ENCODE assay signal across 8 cellular contexts in genomic region chr17:77140166-77140877, GRCh38. TPM values are rescaled to one million over a fixed set of nuclear protein-coding genes. Genes with fewer than 3 reads are reported as not detected.
DNase-seq lines count a peak whose midpoint lies in the region; ATAC-seq and TF ChIP-seq lines count a peak whose summit lies in the region.

No MANE protein-coding gene starts in this region.

- peak overlapping the region; percentile 90 for H3K4me2 ChIP-seq in IMR-90 (ENCODE audit: low read depth, low read length)
- H3K4me2 ChIP-seq in OCI-LY7 (ENCODE audit: low read length), result peak overlapping the region; percentile 72

- H3K27ac ChIP-seq in IMR-90 (ENCODE audit: insufficient read depth, low read length) (peak overlapping the region; percentile 93), OCI-LY7 (ENCODE audit: low read depth, low read length, poor library complexity, severe bottlenecking) (peak overlapping the region; percentile 86), mucosa of rectum (ENCODE audit: low read depth in 2 of 2, low read length in 2 of 2) (peak overlapping the region; percentile 91 to 96)

- H4K8ac ChIP-seq in IMR-90 (ENCODE audit: low read depth in 2 of 2, low read length in 2 of 2), result peak overlapping the region; percentile 57 to 91

- 0 out of 2 replicates have a peak, but pooled peaks have one; percentile 3 for TF ChIP-seq RAD21 in IMR-90 (IDR thresholded peaks at IDR 0.05; ENCODE audit: low read length)

- no TSS peak for BruUV-seq in IMR-90 (replicated peaks; lab: Mats Ljungman, UMichigan)
- BruUV-seq in OCI-LY7 (replicated peaks; lab: Mats Ljungman, UMichigan), result no TSS peak

- peak; percentile 84 for TF ChIP-seq POLR2A in IMR-90 (IDR thresholded peaks at IDR 0.05; ENCODE audit: low read depth, low read length)

- H4K5ac ChIP-seq in IMR-90 (ENCODE audit: low read depth, low read length), result peak overlapping the region; percentile 50

- ATAC-seq in GM21528 (IDR thresholded peaks at IDR 0.05; ENCODE audit: low FRiP score, unreplicated experiment) (peak; percentile 82), IMR-90 (ENCODE audit: low read depth) (peak; percentile 97)

- peak overlapping the region; percentile 22 for H2BK120ac ChIP-seq in IMR-90 (ENCODE audit: low read depth, low read length)

- H3K36me3 ChIP-seq in IMR-90 (ENCODE audit: control insufficient read depth, insufficient read depth, low read length), result peaks cover 8% of the 10 kb centered on the region
- H3K36me3 ChIP-seq in OCI-LY7 (ENCODE audit: insufficient read depth, low read length), result peaks cover 32% of the 10 kb centered on the region
- peaks cover 0 to 5% of the 10 kb centered on the region in 2 donors for H3K36me3 ChIP-seq in mucosa of rectum (ENCODE audit: control insufficient read depth in 2 of 2, insufficient read depth in 2 of 2, low read length in 2 of 2)

- peaks cover 10% of the 10 kb centered on the region for H3K4me1 ChIP-seq in IMR-90 (ENCODE audit: control insufficient read depth, insufficient read depth, low read length)
- H3K4me1 ChIP-seq in OCI-LY7 (ENCODE audit: insufficient read depth, low read length, poor library complexity, severe bottlenecking), result peaks cover 37% of the 10 kb centered on the region
- peaks cover 10 to 13% of the 10 kb centered on the region in 2 donors for H3K4me1 ChIP-seq in mucosa of rectum (ENCODE audit: control insufficient read depth in 2 of 2, insufficient read depth in 2 of 2, low read length in 2 of 2)

- H3K79me1 ChIP-seq in IMR-90 (ENCODE audit: low read depth in 1 of 2, low read length in 2 of 2), result peaks cover 7 to 36% of the 10 kb centered on the region in 2 experiments

- peak overlapping the region; percentile 28 for H3K18ac ChIP-seq in IMR-90 (ENCODE audit: low read depth, low read length)

- intact Hi-C loops in IMR-90 (cut with micrococcal nuclease), result loop anchor here (2.0 kb wide), 2 partner anchors 44 to 52 kb away; no protein-coding TSS in a partner anchor
- intact Hi-C loops in OCI-LY7 (cut with micrococcal nuclease; ENCODE audit: unreplicated experiment), result loop anchor here (1.0 to 10.0 kb wide), 7 partner anchors 30 to 403 kb away; partner anchors contain the start of genes MFSD11 and SRSF2

- H3K9ac ChIP-seq in IMR-90 (ENCODE audit: low read depth, low read length) (peak overlapping the region; percentile 76), mucosa of rectum (ENCODE audit: low read depth in 1 of 2, low read length in 2 of 2) (peak overlapping the region; percentile 68 to 84)

- peak overlapping the region; percentile 35; the same call in 1 of the 3 replicates for H2BK15ac ChIP-seq in IMR-90 (ENCODE audit: low read depth, low read length)

- dilution Hi-C loops in IMR-90 (cut with HindIII; ENCODE audit: low sequenced_read_pairs, unreplicated experiment), result no loop called here

- peaks cover 3% of the 10 kb centered on the region for H3K9me1 ChIP-seq in IMR-90 (ENCODE audit: insufficient read depth, low read length)

- peak overlapping the region; percentile 40 for H3K56ac ChIP-seq in IMR-90 (ENCODE audit: extremely low read depth, insufficient read depth, low read length)

- H2BK20ac ChIP-seq in IMR-90 (ENCODE audit: low read depth, low read length), result peak overlapping the region; percentile 14; the same call in 1 of the 2 replicates

- CTCF ChIA-PET in IMR-90 (lab: Yijun Ruan, JAX) (interaction anchor here (0.7 kb wide), 1 partner anchor 190 kb away, joined by 3 read pairs; no protein-coding TSS in a partner anchor), OCI-LY7 (lab: Charles Lee; ENCODE audit: unreplicated experiment) (interaction anchor here (0.6 to 1.2 kb wide), 7 partner anchors 41 to 212 kb away, joined by 3 to 6 read pairs (median 4); no protein-coding TSS in a partner anchor)

- H3K4ac ChIP-seq in IMR-90 (ENCODE audit: low read depth, low read length), result peak overlapping the region; percentile 45

- H4K20me1 ChIP-seq in IMR-90 (ENCODE audit: insufficient read depth, low read length), result peaks cover 12% of the 10 kb centered on the region; the same call in 1 of the 2 replicates
- 0 out of 2 replicates have a peak, but pooled peaks cover 6% of the 10 kb centered on the region for H4K20me1 ChIP-seq in OCI-LY7 (ENCODE audit: insufficient read depth, low read length)

- peak; percentile 96 for DNase-seq in DMS153 (lab: John Stamatoyannopoulos, UW)
- DNase-seq in IMR-90, result peak; percentile 96
- peak; percentile 100 for DNase-seq in OCI-LY7 (ENCODE audit: low spot score)
- DNase-seq in activated T-cell treated with anti-CD3 and anti-CD28 coated beads for 48 hours (ENCODE audit: low read depth), result peak; percentile 100
- DNase-seq in epithelial cell of proximal tubule (ENCODE audit: low read depth), result no peak
- DNase-seq in stimulated activated CD8-positive, alpha-beta memory T cell treated with anti-CD3 and anti-CD28 coated beads, Interleukin-4, amount 100 ng/mL, for 4 hours (ENCODE audit: low read depth in 2 of 2, low spot score in 1 of 2), result peak; percentile 98 to 99

- WGBS in IMR-90 (ENCODE audit: extremely low coverage in 2 of 2, insufficient read length in 1 of 2), 2 experiments, result 5% methylated on average over 31 of the region's 67 CpGs; no CpG with 5 or more reads in 1 of the 2 experiments

- H3K27me3 ChIP-seq in IMR-90 (ENCODE audit: control insufficient read depth, insufficient read depth, low read length) (no peaks in the 10 kb centered on the region), mucosa of rectum (ENCODE audit: control insufficient read depth in 2 of 2, insufficient read depth in 2 of 2, low read length in 2 of 2) (no peaks in the 10 kb centered on the region)

- peak overlapping the region; percentile 92 for H2AFZ ChIP-seq in IMR-90 (replicated peaks; ENCODE audit: low read length, poor library complexity)
- peak overlapping the region; percentile 65 for H2AFZ ChIP-seq in OCI-LY7 (ENCODE audit: low read length)

- no peaks in the 10 kb centered on the region for H3K9me2 ChIP-seq in OCI-LY7 (ENCODE audit: insufficient read depth, low read length)

- in situ Hi-C loops in IMR-90 (cut with MboI; ENCODE audit: low sequenced_read_pairs), result no loop called here

- H3K4me3 ChIP-seq in IMR-90 (ENCODE audit: insufficient read depth, low read depth, low read length) (peak overlapping the region; percentile 56), OCI-LY7 (ENCODE audit: low read depth, low read length, poor library complexity, severe bottlenecking) (peak overlapping the region; percentile 93), epithelial cell of proximal tubule (ENCODE audit: low read depth, low read length) (peak overlapping the region; percentile 52), mucosa of rectum (ENCODE audit: low read length in 2 of 2) (peak overlapping the region; percentile 72 to 73)

- H2AK5ac ChIP-seq in IMR-90 (ENCODE audit: low read depth, low read length), result peak overlapping the region; percentile 73; the same call in 1 of the 2 replicates

- peak overlapping the region; percentile 3 for H2AK9ac ChIP-seq in IMR-90 (replicated peaks; ENCODE audit: low read depth, low read length, poor library complexity)

- H2BK5ac ChIP-seq in IMR-90 (ENCODE audit: low read depth, low read length, poor library complexity, severe bottlenecking), result peak overlapping the region; percentile 80

- H3K9me3 ChIP-seq in IMR-90 (ENCODE audit: control insufficient read depth, insufficient read depth, low read length) (peaks cover 5% of the 10 kb centered on the region), OCI-LY7 (ENCODE audit: low read length) (peaks cover 17% of the 10 kb centered on the region), mucosa of rectum (ENCODE audit: control insufficient read depth in 2 of 2, low read length in 2 of 2) (no peaks in the 10 kb centered on the region)

- TF ChIP-seq CTCF in IMR-90 (conservative IDR thresholded peaks at IDR 0.05; ENCODE audit: low read depth, low read length) (no peak), OCI-LY7 (conservative IDR thresholded peaks at IDR 0.05; ENCODE audit: low read length) (no peak), epithelial cell of proximal tubule (conservative IDR thresholded peaks at IDR 0.05; ENCODE audit: low read depth, low read length) (no peak)

- POLR2A ChIA-PET in IMR-90 (lab: Charles Lee; ENCODE audit: unreplicated experiment), result interaction anchor here (0.6 to 1.0 kb wide), 2 partner anchors 11 to 50 kb away, joined by 3 to 11 read pairs; no protein-coding TSS in a partner anchor
- POLR2A ChIA-PET in OCI-LY7 (lab: Charles Lee), result interaction anchor here (0.5 to 3.4 kb wide), 13 partner anchors 12 to 936 kb away, joined by 3 to 14 read pairs (median 5); no protein-coding TSS in a partner anchor

- peaks cover 35% of the 10 kb centered on the region for H3K79me2 ChIP-seq in OCI-LY7 (ENCODE audit: insufficient read depth, low read depth, low read length)

- H4K91ac ChIP-seq in IMR-90 (ENCODE audit: insufficient read depth, low read depth, low read length), result peak overlapping the region; percentile 54

- H3K14ac ChIP-seq in IMR-90 (replicated peaks; ENCODE audit: low read depth, low read length), result peak overlapping the region; percentile 76

- peak overlapping the region; percentile 75; the same call in 1 of the 2 replicates for H3K23ac ChIP-seq in IMR-90 (ENCODE audit: low read depth, low read length)

TF ChIP-seq in IMR-90, 13 proteins besides CTCF, POLR2A, EP300 and RAD21 (continues in another document):
- no peak for TF ChIP-seq RFX5 (IDR thresholded peaks at IDR 0.05; ENCODE audit: low read depth, low read length)
- TF ChIP-seq BHLHE40 (IDR thresholded peaks at IDR 0.05; ENCODE audit: low read depth, low read length), result no peak; the same call in 1 of the 2 replicates
- TF ChIP-seq MAFK (IDR thresholded peaks at IDR 0.05; ENCODE audit: low read depth, low read length), result no peak
- peak; percentile 56 for TF ChIP-seq CEBPB (IDR thresholded peaks at IDR 0.05; ENCODE audit: low read depth, low read length)
- TF ChIP-seq MXI1 (IDR thresholded peaks at IDR 0.05; ENCODE audit: borderline replicate concordance, low read depth, low read length), result no peak
- no peak for TF ChIP-seq CHD1 (IDR thresholded peaks at IDR 0.05; ENCODE audit: low read depth, low read length)
- no peak for TF ChIP-seq ELK1 (IDR thresholded peaks at IDR 0.05; ENCODE audit: borderline replicate concordance, low read depth, low read length)

RNA-seq across cellular contexts. Expression of gene SEC14L1, which starts 0.4 kb away (rescaled TPM):
- 24.9 and 27.8 TPM in 2 replicates for total RNA-seq in IMR-90 (2012; rRNA removed)
- 32.5 and 35.8 TPM in 2 replicates for polyA plus RNA-seq in IMR-90 (2012; rRNA removed)
- polyA plus RNA-seq in IMR-90 (2012; cell fraction: cytosol; rRNA removed), result 19.2 and 30.0 TPM in 2 replicates
- polyA plus RNA-seq in IMR-90 (2012; cell fraction: nucleus; rRNA removed; ENCODE audit: low replicate concordance), result 40.3 and 52.3 TPM in 2 replicates
- 123 and 137 TPM in 2 replicates for total RNA-seq in OCI-LY7 (2014; rRNA removed; shearing (Covaris generic))
- total RNA-seq in OCI-LY7 (2022), result 227 and 321 TPM in 2 replicates
- total RNA-seq in epithelial cell of proximal tubule, result 44.3 and 74.4 TPM in 2 replicates
